Comparison of ENCODE assay signal across 8 cellular contexts in genomic region chr2:152335016-152335850, GRCh38. TPM values are rescaled to one million over a fixed set of nuclear protein-coding genes. Genes with fewer than 3 reads are reported as not detected.
DNase-seq lines count a peak whose midpoint lies in the region; ATAC-seq and TF ChIP-seq lines count a peak whose summit lies in the region.

Gene FMNL2 (plus strand): TSS chr2:152335174.

- 0 out of 2 replicates have a peak within 1 kb of the TSS, but pooled peaks have one; percentile 0 for H3K27ac ChIP-seq in SJSA1
- peak within 1 kb of the TSS; percentile 82 for H3K27ac ChIP-seq in hepatocyte
- peak within 1 kb of the TSS; percentile 92 for H3K27ac ChIP-seq in psoas muscle

- H3K9me2 ChIP-seq in hepatocyte (replicated peaks; ENCODE audit: insufficient read depth): no peaks in the 10 kb centered on the region

- peak within 1 kb of the TSS; percentile 54 for H2AFZ ChIP-seq in hepatocyte

- intact Hi-C loops in psoas muscle (cut with DNase I): loop anchor here (5.0 to 10.0 kb wide), 7 partner anchors 72 to 380 kb away; partner anchors contain the start of genes ARL6IP6 (in 1 of the 2) and PRPF40A (in 1 of the 2)

- in situ Hi-C loops in HAP-1 (cut with MboI; ENCODE audit: low sequenced_read_pairs): no loop called here
- in situ Hi-C loops in astrocyte of the spinal cord (cut with HindIII; ENCODE audit: low sequenced_read_pairs): no loop called here

- H3K4me2 ChIP-seq in hepatocyte: peak within 1 kb of the TSS; percentile 75

- H3K4me3 ChIP-seq in GM12875 (ENCODE audit: low read depth, low read length) (peak within 1 kb of the TSS; percentile 92), HAP-1 (peak within 1 kb of the TSS; percentile 74), LNCaP clone FGC (ENCODE audit: low read depth, low read length) (peak within 1 kb of the TSS; percentile 58), SJSA1 (peak within 1 kb of the TSS; percentile 91), astrocyte of the spinal cord (ENCODE audit: low read depth, low read length) (peak within 1 kb of the TSS; percentile 69), hepatocyte (peak within 1 kb of the TSS; percentile 82), psoas muscle (peak within 1 kb of the TSS; percentile 97)

- H3K36me3 ChIP-seq in HAP-1 (replicated peaks) (no peaks in the 10 kb centered on the region), SJSA1 (peaks cover 8% of the 10 kb centered on the region; the same call in 1 of the 2 replicates), hepatocyte (replicated peaks; ENCODE audit: insufficient read depth, low read depth) (no peaks in the 10 kb centered on the region), psoas muscle (ENCODE audit: insufficient read depth in 1 of 2, low read depth in 1 of 2) (no peaks in the 10 kb centered on the region)

- peak; percentile 6; the same call in 1 of the 2 replicates for TF ChIP-seq CTCF in GM12875 (IDR thresholded peaks at IDR 0.05; ENCODE audit: borderline replicate concordance, insufficient read depth, low read depth, low read length)
- TF ChIP-seq CTCF in LNCaP clone FGC (IDR thresholded peaks at IDR 0.05; ENCODE audit: control insufficient read depth, extremely low read depth, insufficient read depth): 0 out of 2 replicates have a peak, but pooled peaks have one; percentile 1
- TF ChIP-seq CTCF in astrocyte of the spinal cord (IDR thresholded peaks at IDR 0.05; ENCODE audit: low read depth, low read length): no peak
- peak; percentile 1 for TF ChIP-seq CTCF in hepatocyte (IDR thresholded peaks at IDR 0.05; ENCODE audit: poor library complexity)
- TF ChIP-seq CTCF in psoas muscle (IDR thresholded peaks at IDR 0.05): no peak

- H3K27me3 ChIP-seq in HAP-1 (ENCODE audit: low read depth) (no peaks in the 10 kb centered on the region), SJSA1 (replicated peaks) (no peaks in the 10 kb centered on the region), hepatocyte (no peaks in the 10 kb centered on the region), psoas muscle (ENCODE audit: insufficient read depth in 3 of 3, low read length in 2 of 3) (no peaks in the 10 kb centered on the region)

- DNase-seq in HAP-1 (ENCODE audit: low spot score in 2 of 2) (peak; percentile 85 to 94), LNCaP clone FGC (ENCODE audit: low read depth) (no peak), SJSA1 (ENCODE audit: low read depth in 1 of 2, low spot score in 2 of 2) (peak; percentile 68 to 82), astrocyte of the spinal cord (ENCODE audit: low read depth, low spot score) (peak; percentile 85), hepatocyte (ENCODE audit: low spot score) (peak; percentile 91), psoas muscle (peak; percentile 90 to 93), T-helper 9 cell (no peak)

- peaks cover 20% of the 10 kb centered on the region for H4K20me1 ChIP-seq in hepatocyte (ENCODE audit: insufficient read depth, poor library complexity, severe bottlenecking)

- H3K9me3 ChIP-seq in HAP-1 (no peaks in the 10 kb centered on the region), SJSA1 (replicated peaks) (no peaks in the 10 kb centered on the region), hepatocyte (ENCODE audit: low read depth) (no peaks in the 10 kb centered on the region), psoas muscle (no peaks in the 10 kb centered on the region)

- peaks cover 47% of the 10 kb centered on the region for H3K79me2 ChIP-seq in hepatocyte

- peaks cover 29% of the 10 kb centered on the region for H3K4me1 ChIP-seq in HAP-1
- peaks cover 23% of the 10 kb centered on the region for H3K4me1 ChIP-seq in SJSA1 (replicated peaks)
- peaks cover 15% of the 10 kb centered on the region for H3K4me1 ChIP-seq in hepatocyte (ENCODE audit: insufficient read depth)
- H3K4me1 ChIP-seq in psoas muscle: peaks cover 29% of the 10 kb centered on the region

- peak; percentile 90 to 94 (median 92) for ATAC-seq in psoas muscle

- WGBS in hepatocyte (ENCODE audit: low lambda C conversion rate, missing lambda C conversion rate): 2% methylated on average over 49 of the region's 103 CpGs
- 1% methylated on average over 65 to 103 of the region's 103 CpGs for WGBS in psoas muscle, 3 donors

RNA-seq across cellular contexts. Expression of gene FMNL2, which starts in this region (rescaled TPM):
- total RNA-seq in SJSA1 (2014; rRNA removed; shearing (Covaris generic)): 4.4 and 12.9 TPM in 2 replicates
- total RNA-seq in hepatocyte: 41.9 and 53.6 TPM in 2 replicates
- polyA plus RNA-seq in hepatocyte: 10.3 and 11.7 TPM in 2 replicates
- 10 to 100 TPM in 2 of 4 donors, 1 to 10 TPM in 2; 8.4 to 18.2 (median 10.1) TPM for total RNA-seq in psoas muscle
- 10 to 100 TPM in 2 of 3 donors, 1 to 10 TPM in 1; 6.6 to 14.8 (median 12.9) TPM for polyA plus RNA-seq in psoas muscle

Comparison
In these comparisons a context has a peak if more than half of its experiments do, and no peak if none do; other contexts are left out.
1. CTCF ChIP-seq: peak in GM12875 (single experiment), LNCaP clone FGC (single experiment) and hepatocyte (single experiment); none in astrocyte of the spinal cord (single experiment) and psoas muscle (single experiment).
2. DNase-seq: peak in HAP-1 (2 of 2), SJSA1 (2 of 2), astrocyte of the spinal cord (single experiment), hepatocyte (single experiment) and psoas muscle (2 of 2); none in LNCaP clone FGC (single experiment) and T-helper 9 cell (single experiment).
3. H3K27ac ChIP-seq: peak in every context shown above with its lines; median percentile 92 in psoas muscle; 82 in hepatocyte; 0 in SJSA1.
4. Peak in every context shown above with its lines, with median percentiles within 50 percentile points of each other: H3K4me3 ChIP-seq.